24 cellular contexts compared by ENCODE assay signal in the genomic region with DNA sequence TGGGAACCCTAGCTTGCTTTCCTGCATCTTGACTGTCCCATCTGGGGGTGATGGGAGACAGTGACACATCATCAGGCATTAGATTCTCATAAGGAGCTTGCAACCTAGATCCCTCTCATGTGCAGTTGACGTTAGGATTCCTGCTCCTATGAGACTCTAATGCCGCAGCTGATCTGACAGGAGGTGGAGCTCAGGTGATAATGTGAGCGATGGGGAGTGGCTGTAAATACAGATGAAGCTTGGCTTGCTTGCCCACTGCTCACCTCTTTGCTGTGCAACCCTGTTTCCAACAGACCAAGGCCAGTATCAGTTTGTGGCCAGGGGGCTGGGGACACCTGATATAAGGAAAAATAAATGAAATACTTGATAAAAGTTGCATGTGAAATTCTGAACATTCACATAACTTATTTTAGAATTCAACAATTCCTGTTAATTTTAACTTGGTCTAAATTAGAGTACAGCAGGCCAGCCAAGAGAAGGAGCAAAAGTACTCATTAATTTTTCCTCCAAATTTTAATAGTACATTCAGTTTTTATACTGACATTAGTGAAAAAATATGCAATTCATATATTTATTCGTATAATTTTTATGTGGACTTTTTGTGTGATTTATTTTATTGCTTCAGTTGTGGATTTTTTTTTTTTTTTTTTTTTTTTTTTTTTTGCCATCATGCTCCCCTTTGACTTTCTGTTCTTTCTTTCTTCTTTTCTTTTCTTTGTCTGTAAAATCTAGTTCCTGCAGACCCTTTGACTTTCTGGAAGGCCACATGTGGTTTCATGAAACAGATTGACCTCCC.
"Had no signal": no experiment of that assay in that cellular context is flagged by ENCODE, and none has a peak within 500 bp of the region (broad histone marks: within the 10 kb centered on the region; RNA-seq: fewer than 3 reads in every experiment).

No MANE protein-coding gene starts in this region.

- DNase-seq: activated B cell treated with CpG ODN at 0.5 μM for 24 hours; activated CD4-positive, alpha-beta T cell treated with anti-CD3 and anti-CD28 coated beads for 48 hours; activated naive CD8-positive, alpha-beta T cell treated with anti-CD3 and anti-CD28 coated beads, Interleukin-2, amount 10 ng/mL, durations not matched to agents 7 days and 5 days; activated T-cell treated with anti-CD3 and anti-CD28 coated beads, Interleukin-2, amount 50 U/mL, for 4 hours; amygdala; esophagus squamous epithelium; head of caudate nucleus; hypothalamus; left cardiac atrium; midbrain; nucleus accumbens; posterior cingulate gyrus; right lobe of liver; stimulated activated CD4-positive, alpha-beta T cell treated with anti-CD3 and anti-CD28 coated beads, Interleukin-2, amount 100 ng/mL, for 24 hours; T1000; transverse colon; uterus had no signal

- H3K4me3 Mint-ChIP-seq: activated B cell treated with CpG ODN at 0.5 μM for 24 hours; activated naive CD8-positive, alpha-beta T cell treated with anti-CD3 and anti-CD28 coated beads, Interleukin-2, amount 10 ng/mL, durations not matched to agents 7 days and 5 days; activated T-cell treated with anti-CD3 and anti-CD28 coated beads, Interleukin-2, amount 50 U/mL, for 4 hours; nephron; T-helper 1 cell treated with Interleukin-12 subunit alpha and Interleukin-12 subunit beta and Interleukin-4 antibody, amounts not matched to agents 30 μg/mL and 1 μg/mL, for 36 hours had no signal

- H3K9me3 ChIP-seq: esophagus squamous epithelium, gastroesophageal sphincter, right lobe of liver, transverse colon, uterus had no signal

- H3K27me3 Mint-ChIP-seq: activated B cell treated with CpG ODN at 0.5 μM for 24 hours; activated naive CD8-positive, alpha-beta T cell treated with anti-CD3 and anti-CD28 coated beads, Interleukin-2, amount 10 ng/mL, durations not matched to agents 7 days and 5 days had no signal

- H3K27ac Mint-ChIP-seq: activated B cell treated with CpG ODN at 0.5 μM for 24 hours; activated naive CD8-positive, alpha-beta T cell treated with anti-CD3 and anti-CD28 coated beads, Interleukin-2, amount 10 ng/mL, durations not matched to agents 7 days and 5 days; nephron; stimulated activated effector memory CD8-positive, alpha-beta T cell treated with anti-CD3 and anti-CD28 coated beads, Interleukin-12 subunit alpha, Interleukin-12 subunit beta, amount 100 ng/mL, for 72 hours; T-helper 1 cell treated with Interleukin-12 subunit alpha and Interleukin-12 subunit beta and Interleukin-4 antibody, amounts not matched to agents 30 μg/mL and 1 μg/mL, for 36 hours had no signal

- H3K4me3 ChIP-seq: coronary artery, esophagus squamous epithelium, gastroesophageal sphincter, right lobe of liver, skin epidermis, transverse colon, uterus had no signal

- ATAC-seq: activated T-cell treated with anti-CD3 and anti-CD28 coated beads, Interleukin-2, amount 50 U/mL, for 4 hours; gastroesophageal sphincter; left cardiac atrium; right lobe of liver; stimulated activated effector memory CD8-positive, alpha-beta T cell treated with anti-CD3 and anti-CD28 coated beads, Interleukin-12 subunit alpha, Interleukin-12 subunit beta, amount 100 ng/mL, for 72 hours had no signal

- H3K9me3 Mint-ChIP-seq: activated B cell treated with CpG ODN at 0.5 μM for 24 hours; activated naive CD8-positive, alpha-beta T cell treated with anti-CD3 and anti-CD28 coated beads, Interleukin-2, amount 10 ng/mL, durations not matched to agents 7 days and 5 days; nephron; stimulated activated effector memory CD8-positive, alpha-beta T cell treated with anti-CD3 and anti-CD28 coated beads, Interleukin-12 subunit alpha, Interleukin-12 subunit beta, amount 100 ng/mL, for 72 hours; T-helper 1 cell treated with Interleukin-12 subunit alpha and Interleukin-12 subunit beta and Interleukin-4 antibody, amounts not matched to agents 30 μg/mL and 1 μg/mL, for 36 hours had no signal

- H3K36me3 ChIP-seq: esophagus squamous epithelium, gastroesophageal sphincter, right lobe of liver, transverse colon, uterus had no signal

- H3K27ac ChIP-seq: coronary artery, esophagus squamous epithelium, gastroesophageal sphincter, right lobe of liver, transverse colon, uterus had no signal

- FAIRE-seq: bronchial epithelial cell had no signal

- H3K4me1 ChIP-seq: uterus had no signal
